In genomic region chr3:149938392-149939055, GRCh38 we compare ENCODE assay signal across 1 cellular context.
TF ChIP-seq lines count a peak whose summit lies in the region.

No MANE protein-coding gene starts in this region.

TF ChIP-seq in IMR-90, 13 proteins besides CTCF, POLR2A, EP300 and RAD21:
- TF ChIP-seq MAFK (IDR thresholded peaks at IDR 0.05; ENCODE audit: low read depth, low read length): peak; percentile 46; the same call in 1 of the 2 replicates
